24 cellular contexts compared by ENCODE assay signal in genomic region chr1:36721261-36721660, GRCh38.
A peak's percentile ranks its signal among the peaks of the same experiment; 100 is the strongest.
DNase-seq lines count a peak whose midpoint lies in the region; TF ChIP-seq lines count a peak whose summit lies in the region.
"Had no signal": no experiment of that assay in that cellular context is flagged by ENCODE, and none has a peak within 500 bp of the region (broad histone marks: within the 10 kb centered on the region; RNA-seq: fewer than 3 reads in every experiment).

No MANE protein-coding gene starts in this region.

- H3K27me3 ChIP-seq in WERI-Rb-1 (ENCODE audit: insufficient read depth, low read depth, severe bottlenecking) (no peaks in the 10 kb centered on the region), endodermal cell (ENCODE audit: control insufficient read depth, insufficient read depth, low read length, poor library complexity, severe bottlenecking) (no peaks in the 10 kb centered on the region)
- H3K27me3 ChIP-seq: BLaER1 treated with 17β-estradiol and CSF1 and Interleukin-3, amounts not matched to agents 10 nM and 100 nM had no signal

- peaks cover 7% of the 10 kb centered on the region for H3K27me3 Mint-ChIP-seq in endodermal cell (ENCODE audit: insufficient read depth)
- peaks cover 29% of the 10 kb centered on the region for H3K27me3 Mint-ChIP-seq in neural crest cell (ENCODE audit: low read depth)
- no peaks in the 10 kb centered on the region for H3K27me3 Mint-ChIP-seq in Calu3 (ENCODE audit: unreplicated experiment)

- peaks cover 1% of the 10 kb centered on the region for H3K9me3 ChIP-seq in WERI-Rb-1 (ENCODE audit: severe bottlenecking)
- no peaks in the 10 kb centered on the region for H3K9me3 ChIP-seq in endodermal cell (ENCODE audit: control insufficient read depth, low read length)
- H3K9me3 ChIP-seq: A549; BLaER1 treated with 17β-estradiol and CSF1 and Interleukin-3, amounts not matched to agents 10 nM and 100 nM; Caco-2 had no signal

- DNase-seq in WERI-Rb-1 (no peak), endodermal cell (peak; percentile 40), neural crest cell (ENCODE audit: low read depth, low spot score) (no peak), posterior vena cava (ENCODE audit: low spot score) (peak; percentile 12), NK-92 (lab: John Stamatoyannopoulos, UW; ENCODE audit: unreplicated experiment) (no peak), Calu3 (no peak)
- no peak for DNase-seq in central memory CD4-positive, alpha-beta T cell
- DNase-seq: AML-193; Caco-2; CD4-positive, alpha-beta T cell; CD8-positive, alpha-beta T cell; DMS 273 treated with DMSO at 0.1 percent for 48 hours; DMS153; DMS53; DMS79; DND-41; EL; GDM1 had no signal

- no TSS peak for BruUV-seq in Calu3 (replicated peaks; lab: Mats Ljungman, UMichigan)

- no peaks in the 10 kb centered on the region for H3K9me3 Mint-ChIP-seq in endodermal cell
- no peaks in the 10 kb centered on the region for H3K9me3 Mint-ChIP-seq in neural crest cell
- no peaks in the 10 kb centered on the region for H3K9me3 Mint-ChIP-seq in Calu3 (ENCODE audit: low read depth, unreplicated experiment)
- H3K9me3 Mint-ChIP-seq: CD4-positive, alpha-beta T cell; CD8-positive, alpha-beta T cell had no signal

- CTCF ChIA-PET in Calu3 (lab: Charles Lee), result no interaction called here

- no peak overlapping the region for H3K9ac ChIP-seq in endodermal cell (ENCODE audit: extremely low read depth, low read length, poor library complexity, severe bottlenecking)
- H3K9ac ChIP-seq: BLaER1 treated with 17β-estradiol and CSF1 and Interleukin-3, amounts not matched to agents 10 nM and 100 nM had no signal

- no peak overlapping the region for H3K27ac Mint-ChIP-seq in endodermal cell
- H3K27ac Mint-ChIP-seq in neural crest cell (ENCODE audit: unreplicated experiment), result peak overlapping the region; percentile 28
- no peak overlapping the region for H3K27ac Mint-ChIP-seq in Calu3 (ENCODE audit: unreplicated experiment)
- H3K27ac Mint-ChIP-seq: B cell; CD4-positive, alpha-beta T cell; CD8-positive, alpha-beta T cell had no signal

- peaks cover 20% of the 10 kb centered on the region for H3K4me1 Mint-ChIP-seq in endodermal cell
- no peaks in the 10 kb centered on the region for H3K4me1 Mint-ChIP-seq in neural crest cell
- no peaks in the 10 kb centered on the region for H3K4me1 Mint-ChIP-seq in Calu3 (ENCODE audit: low read depth, unreplicated experiment)
- H3K4me1 Mint-ChIP-seq: B cell had no signal

- intact Hi-C loops in posterior vena cava (cut with DNase I), result no loop called here
- intact Hi-C loops in Calu3 (cut with micrococcal nuclease; ENCODE audit: unreplicated experiment), result no loop called here

- H3K4me1 ChIP-seq in endodermal cell (ENCODE audit: control insufficient read depth, insufficient read depth, low read length), result no peaks in the 10 kb centered on the region
- H3K4me1 ChIP-seq: A549, Caco-2 had no signal

- TF ChIP-seq CTCF in WERI-Rb-1 (IDR thresholded peaks at IDR 0.05; ENCODE audit: low read depth, low read length) (no peak), endodermal cell (conservative IDR thresholded peaks at IDR 0.05) (no peak), neural crest cell (conservative IDR thresholded peaks at IDR 0.05) (no peak), Calu3 (IDR thresholded peaks at IDR 0.05; ENCODE audit: unreplicated experiment) (no peak)

- no peaks in the 10 kb centered on the region for H3K36me3 Mint-ChIP-seq in endodermal cell (ENCODE audit: low read depth)
- no peaks in the 10 kb centered on the region for H3K36me3 Mint-ChIP-seq in neural crest cell (ENCODE audit: low read depth)
- H3K36me3 Mint-ChIP-seq in Calu3 (ENCODE audit: insufficient read depth, unreplicated experiment), result no peaks in the 10 kb centered on the region
- H3K36me3 Mint-ChIP-seq: CD8-positive, alpha-beta T cell had no signal

- H3K4me3 ChIP-seq in WERI-Rb-1 (ENCODE audit: low read depth, low read length), result no peak overlapping the region
- no peak overlapping the region for H3K4me3 ChIP-seq in endodermal cell (ENCODE audit: low read length)
- H3K4me3 ChIP-seq: A549; BLaER1 treated with 17β-estradiol and CSF1 and Interleukin-3, amounts not matched to agents 10 nM and 100 nM; GM12878 had no signal

- H3K36me3 ChIP-seq in WERI-Rb-1, result no peaks in the 10 kb centered on the region
- no peaks in the 10 kb centered on the region for H3K36me3 ChIP-seq in endodermal cell (ENCODE audit: control insufficient read depth, insufficient read depth, low read length)
- H3K36me3 ChIP-seq: BLaER1 treated with 17β-estradiol and CSF1 and Interleukin-3, amounts not matched to agents 10 nM and 100 nM had no signal

- H3K4me3 Mint-ChIP-seq in endodermal cell (no peak overlapping the region), neural crest cell (no peak overlapping the region), Calu3 (ENCODE audit: low read depth, unreplicated experiment) (no peak overlapping the region)
- H3K4me3 Mint-ChIP-seq: B cell; CD4-positive, alpha-beta T cell; CD8-positive, alpha-beta T cell had no signal

- WGBS in endodermal cell (ENCODE audit: insufficient coverage in 1 of 2, insufficient read length in 1 of 2), 2 experiments, result 93 to 96% methylated on average over 4 to 6 of the region's 6 CpGs

- peak overlapping the region; percentile 36; the same call in 1 of the 2 replicates for H3K27ac ChIP-seq in WERI-Rb-1
- no peak overlapping the region for H3K27ac ChIP-seq in endodermal cell (ENCODE audit: low read depth, low read length)
- H3K27ac ChIP-seq: 22Rv1; A549; BLaER1 treated with 17β-estradiol and CSF1 and Interleukin-3, amounts not matched to agents 10 nM and 100 nM; C4-2B had no signal

Comparison
In these comparisons a context has a peak if more than half of its experiments do, and no peak if none do; other contexts are left out.
1. DNase-seq: peak in endodermal cell (single experiment) and posterior vena cava (single experiment); none in WERI-Rb-1 (single experiment), neural crest cell (single experiment), NK-92 (single experiment), Calu3 (single experiment) and central memory CD4-positive, alpha-beta T cell (single experiment).